ENCODE assay signal across 14 cellular contexts in the genomic region with DNA sequence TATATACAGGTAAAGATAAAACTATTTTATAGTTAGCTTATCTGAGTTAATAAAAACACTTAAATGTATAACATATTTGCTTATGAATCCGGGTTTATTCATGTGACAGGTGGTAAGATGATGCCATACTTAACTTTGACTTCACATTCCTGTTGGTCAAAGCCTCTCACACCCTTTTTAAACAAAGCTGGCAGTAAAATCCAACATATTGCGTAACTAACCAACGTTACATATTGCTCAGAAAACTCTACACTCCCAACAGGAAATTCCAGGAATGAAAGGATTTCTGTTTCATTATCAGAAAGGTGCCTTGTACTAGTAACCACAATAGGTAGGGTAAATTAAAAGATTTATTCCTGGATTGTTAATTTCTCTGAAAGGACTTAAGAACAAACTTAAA. TPM values are rescaled to one million over a fixed set of nuclear protein-coding genes. Genes with fewer than 3 reads are reported as not detected.
A peak's percentile ranks its signal among the peaks of the same experiment; 100 is the strongest.
DNase-seq lines count a peak whose midpoint lies in the region; ATAC-seq and TF ChIP-seq lines count a peak whose summit lies in the region.
"Had no signal": no experiment of that assay in that cellular context is flagged by ENCODE, and none has a peak within 500 bp of the region (broad histone marks: within the 10 kb centered on the region; RNA-seq: fewer than 3 reads in every experiment).

No MANE protein-coding gene starts in this region.

- peak overlapping the region; percentile 85 for H3K27ac ChIP-seq in PC-3 (ENCODE audit: low read length)
- peak overlapping the region; percentile 32 for H3K27ac ChIP-seq in muscle layer of duodenum (ENCODE audit: low read length)
- no peak overlapping the region for H3K27ac ChIP-seq in smooth muscle cell (ENCODE audit: low read depth)
- H3K27ac ChIP-seq: esophagus muscularis mucosa, vagina had no signal

- TF ChIP-seq CTCF in PC-3 (conservative IDR thresholded peaks at IDR 0.05; ENCODE audit: low read depth, low read length) (no peak), smooth muscle cell (IDR thresholded peaks at IDR 0.05; ENCODE audit: borderline replicate concordance, insufficient read depth, poor library complexity, severe bottlenecking) (no peak)

- 51% methylated on average over 3 of the region's 3 CpGs for WGBS in smooth muscle cell (ENCODE audit: low lambda C conversion rate)

- H3K9me3 ChIP-seq in PC-3 (ENCODE audit: low read length) = no peaks in the 10 kb centered on the region
- H3K9me3 ChIP-seq in muscle layer of duodenum (ENCODE audit: control insufficient read depth in 1 of 2, low read length in 2 of 2) = no peaks in the 10 kb centered on the region
- no peaks in the 10 kb centered on the region for H3K9me3 ChIP-seq in smooth muscle cell (replicated peaks; ENCODE audit: low read depth)
- H3K9me3 ChIP-seq: vagina had no signal

- peaks cover 31% of the 10 kb centered on the region for H3K4me1 ChIP-seq in PC-3 (ENCODE audit: insufficient read depth, low read length)
- no peaks in the 10 kb centered on the region for H3K4me1 ChIP-seq in muscle layer of duodenum (ENCODE audit: control insufficient read depth in 1 of 2, insufficient read depth in 2 of 2, low read length in 2 of 2)
- H3K4me1 ChIP-seq in smooth muscle cell (ENCODE audit: low read depth) = no peaks in the 10 kb centered on the region
- H3K4me1 ChIP-seq: vagina had no signal

- no peaks in the 10 kb centered on the region for H3K36me3 ChIP-seq in PC-3 (ENCODE audit: low read depth, low read length)
- H3K36me3 ChIP-seq in muscle layer of duodenum (ENCODE audit: control insufficient read depth in 1 of 2, insufficient read depth in 2 of 2, low read length in 2 of 2) = no peaks in the 10 kb centered on the region
- no peaks in the 10 kb centered on the region for H3K36me3 ChIP-seq in smooth muscle cell (ENCODE audit: low read depth)
- H3K36me3 ChIP-seq: esophagus muscularis mucosa, vagina had no signal

- H2AFZ ChIP-seq in PC-3 (ENCODE audit: low read length) (no peak overlapping the region), smooth muscle cell (ENCODE audit: low read depth) (no peak overlapping the region)

- H3K4me3 ChIP-seq in PC-3 (ENCODE audit: low read length) = no peak overlapping the region
- H3K4me3 ChIP-seq in muscle layer of duodenum (ENCODE audit: low read depth in 1 of 2, low read length in 2 of 2) = no peak overlapping the region
- no peak overlapping the region for H3K4me3 ChIP-seq in smooth muscle cell
- H3K4me3 ChIP-seq: esophagus muscularis mucosa, vagina had no signal

- H3K4me2 ChIP-seq in PC-3 (ENCODE audit: low read length) (peak overlapping the region; percentile 56), smooth muscle cell (no peak overlapping the region)

- H3K9ac ChIP-seq in PC-3 (ENCODE audit: low read length) (peak overlapping the region; percentile 38; the same call in 1 of the 2 replicates), smooth muscle cell (ENCODE audit: low read depth) (no peak overlapping the region)

- CTCF ChIA-PET in PC-3 (lab: Charles Lee) = no interaction called here

- ATAC-seq in PC-3 (peak; percentile 38; the same call in 1 of the 2 replicates), esophagus mucosa (peak; percentile 72)
- ATAC-seq: Panc1 had no signal

- POLR2A ChIA-PET in PC-3 (lab: Charles Lee; ENCODE audit: unreplicated experiment) = no interaction called here

- BruUV-seq in PC-3 (replicated peaks; lab: Mats Ljungman, UMichigan) = no TSS peak

- intact Hi-C loops in PC-3 (cut with micrococcal nuclease) = no loop called here

- H3F3A ChIP-seq in PC-3 (ENCODE audit: low read length, unreplicated experiment) (no peaks in the 10 kb centered on the region), smooth muscle cell (ENCODE audit: low read depth) (no peaks in the 10 kb centered on the region)

- peak; percentile 25 for DNase-seq in Daoy (ENCODE audit: low read depth)
- peak; percentile 89 for DNase-seq in PC-3
- no peak for DNase-seq in RPMI8226
- DNase-seq in smooth muscle cell (lab: John Stamatoyannopoulos, UW; ENCODE audit: unreplicated experiment) = no peak
- no peak for DNase-seq in NCI-H2171 treated with DMSO at 0.1 percent for 48 hours (lab: John Stamatoyannopoulos, UW)
- DNase-seq in SKM-1 treated with dmso at 0.1 percent for 144 hours (lab: John Stamatoyannopoulos, UW; ENCODE audit: unreplicated experiment) = no peak
- DNase-seq: activated CD8-positive, alpha-beta memory T cell treated with anti-CD3 and anti-CD28 coated beads, Interleukin-2, amount 50 U/mL, for 48 hours; CD4-positive, CD25-positive, alpha-beta regulatory T cell; KG1 had no signal

- H4K20me1 ChIP-seq in PC-3 (ENCODE audit: low read length) (no peaks in the 10 kb centered on the region), smooth muscle cell (ENCODE audit: low read depth) (no peaks in the 10 kb centered on the region)

- H3K27me3 ChIP-seq in PC-3 (ENCODE audit: low read length) (no peaks in the 10 kb centered on the region), muscle layer of duodenum (ENCODE audit: low read depth, low read length) (no peaks in the 10 kb centered on the region), smooth muscle cell (ENCODE audit: low read depth) (no peaks in the 10 kb centered on the region)
- H3K27me3 ChIP-seq: esophagus muscularis mucosa, vagina had no signal

- H3K79me2 ChIP-seq in PC-3 (ENCODE audit: low read length) (no peaks in the 10 kb centered on the region), smooth muscle cell (ENCODE audit: low read depth) (no peaks in the 10 kb centered on the region)

- no peaks in the 10 kb centered on the region for H3K9me2 ChIP-seq in PC-3 (replicated peaks; ENCODE audit: low read length)

RNA-seq across cellular contexts. Expression of a gene that starts 23.7 kb away (rescaled TPM):
- not detected in 2 replicates for total RNA-seq in Daoy (2014; rRNA removed; shearing (Covaris generic))
- total RNA-seq in PC-3 (2014; rRNA removed) = not detected in 2 replicates
- 3.3 TPM for total RNA-seq in esophagus mucosa
- 0.18 and 0.27 TPM in 2 replicates for total RNA-seq in smooth muscle cell
- not detected in 2 replicates for polyA plus RNA-seq in smooth muscle cell

Comparison
In these comparisons a context has a peak if more than half of its experiments do, and no peak if none do; other contexts are left out.
1. DNase-seq: peak in Daoy (single experiment) and PC-3 (single experiment); none in RPMI8226 (single experiment), smooth muscle cell (single experiment), NCI-H2171 treated with DMSO at 0.1 percent for 48 hours (single experiment) and SKM-1 treated with dmso at 0.1 percent for 144 hours (single experiment).